ENCODE assay signal across 22 cellular contexts in genomic region chr9:13397661-13398060, GRCh38.
"Had no signal": no experiment of that assay in that cellular context is flagged by ENCODE, and none has a peak within 500 bp of the region (broad histone marks: within the 10 kb centered on the region; RNA-seq: fewer than 3 reads in every experiment).

No MANE protein-coding gene starts in this region.

- H3K27me3 Mint-ChIP-seq: naive thymus-derived CD4-positive, alpha-beta T cell; stimulated activated memory B cell treated with anti-CD40 and anti-IgM and Interleukin-4, amounts not matched to agents 10 μg/mL and 1 μg/mL and 100 μg/mL, for 72 hours; stimulated activated naive CD8-positive, alpha-beta T cell treated with anti-CD3 and anti-CD28 coated beads, Interleukin-15, Interleukin-2, amounts not matched to agents 100 ng/mL and 50 ng/mL, for 24 hours had no signal

- H3K27ac Mint-ChIP-seq: naive thymus-derived CD4-positive, alpha-beta T cell; neural progenitor cell; stimulated activated memory B cell treated with anti-CD40 and anti-IgM and Interleukin-4, amounts not matched to agents 10 μg/mL and 1 μg/mL and 100 μg/mL, for 72 hours; stimulated activated naive CD8-positive, alpha-beta T cell treated with anti-CD3 and anti-CD28 coated beads, Interleukin-15, Interleukin-2, amounts not matched to agents 100 ng/mL and 50 ng/mL, for 24 hours had no signal

- H3K27ac ChIP-seq: coronary artery, esophagus squamous epithelium, lower lobe of right lung, neural progenitor cell, parathyroid adenoma, prostate gland, right atrium auricular region, transverse colon, upper lobe of right lung had no signal

- H3K36me3 Mint-ChIP-seq: naive thymus-derived CD4-positive, alpha-beta T cell; neural progenitor cell; stimulated activated memory B cell treated with anti-CD40 and anti-IgM and Interleukin-4, amounts not matched to agents 10 μg/mL and 1 μg/mL and 100 μg/mL, for 72 hours had no signal

- DNase-seq: dermis blood vessel endothelial cell; effector memory CD4-positive, alpha-beta T cell; erythroblast; esophagus squamous epithelium; foreskin melanocyte; left ventricle myocardium superior; lower lobe of right lung; naive thymus-derived CD4-positive, alpha-beta T cell; stimulated activated CD4-positive, alpha-beta T cell treated with anti-CD3 and anti-CD28 coated beads, Interleukin-2, amount 100 ng/mL, for 24 hours; stimulated activated CD4-positive, alpha-beta T cell treated with anti-CD3 and anti-CD28 coated beads, Interleukin-4, amount 100 ng/mL, for 4 hours; transverse colon; upper lobe of right lung; uterus had no signal

- H3K9me3 ChIP-seq: esophagus squamous epithelium, lower lobe of right lung, prostate gland, right atrium auricular region, transverse colon, upper lobe of right lung, uterus had no signal

- H3K4me1 ChIP-seq: esophagus squamous epithelium, lower lobe of right lung, neural progenitor cell, parathyroid adenoma, prostate gland, right atrium auricular region, transverse colon, upper lobe of right lung, uterus had no signal

- H3K4me3 Mint-ChIP-seq: naive thymus-derived CD4-positive, alpha-beta T cell; nephron; neural progenitor cell; stimulated activated memory B cell treated with anti-CD40 and anti-IgM and Interleukin-4, amounts not matched to agents 10 μg/mL and 1 μg/mL and 100 μg/mL, for 72 hours; stimulated activated naive CD8-positive, alpha-beta T cell treated with anti-CD3 and anti-CD28 coated beads, Interleukin-15, Interleukin-2, amounts not matched to agents 100 ng/mL and 50 ng/mL, for 24 hours had no signal

- FAIRE-seq: keratinocyte had no signal

- H3K9me3 Mint-ChIP-seq: neural progenitor cell; stimulated activated naive CD8-positive, alpha-beta T cell treated with anti-CD3 and anti-CD28 coated beads, Interleukin-15, Interleukin-2, amounts not matched to agents 100 ng/mL and 50 ng/mL, for 24 hours had no signal

- H3K4me1 Mint-ChIP-seq: naive thymus-derived CD4-positive, alpha-beta T cell; neural progenitor cell; stimulated activated memory B cell treated with anti-CD40 and anti-IgM and Interleukin-4, amounts not matched to agents 10 μg/mL and 1 μg/mL and 100 μg/mL, for 72 hours had no signal

- H3K4me2 ChIP-seq: neural progenitor cell had no signal

- H2AFZ ChIP-seq: neural progenitor cell, parathyroid adenoma had no signal

- H3K79me2 ChIP-seq: parathyroid adenoma had no signal

- H3K9ac ChIP-seq: neural progenitor cell, parathyroid adenoma had no signal

- H3K36me3 ChIP-seq: esophagus squamous epithelium, lower lobe of right lung, neural progenitor cell, prostate gland, right atrium auricular region, transverse colon, upper lobe of right lung, uterus had no signal

- ATAC-seq: left ventricle myocardium superior; lower lobe of right lung; naive thymus-derived CD4-positive, alpha-beta T cell; stimulated activated memory B cell treated with anti-CD40 and anti-IgM and Interleukin-4, amounts not matched to agents 10 μg/mL and 1 μg/mL and 100 μg/mL, for 72 hours; upper lobe of right lung had no signal

- H3K4me3 ChIP-seq: coronary artery, esophagus squamous epithelium, lower lobe of right lung, neural progenitor cell, prostate gland, right atrium auricular region, transverse colon, upper lobe of right lung, uterus had no signal

- H3K27me3 ChIP-seq: esophagus squamous epithelium, neural progenitor cell, right atrium auricular region, transverse colon, upper lobe of right lung, uterus had no signal
